Comparison of ENCODE assay signal across 26 cellular contexts in the genomic region with DNA sequence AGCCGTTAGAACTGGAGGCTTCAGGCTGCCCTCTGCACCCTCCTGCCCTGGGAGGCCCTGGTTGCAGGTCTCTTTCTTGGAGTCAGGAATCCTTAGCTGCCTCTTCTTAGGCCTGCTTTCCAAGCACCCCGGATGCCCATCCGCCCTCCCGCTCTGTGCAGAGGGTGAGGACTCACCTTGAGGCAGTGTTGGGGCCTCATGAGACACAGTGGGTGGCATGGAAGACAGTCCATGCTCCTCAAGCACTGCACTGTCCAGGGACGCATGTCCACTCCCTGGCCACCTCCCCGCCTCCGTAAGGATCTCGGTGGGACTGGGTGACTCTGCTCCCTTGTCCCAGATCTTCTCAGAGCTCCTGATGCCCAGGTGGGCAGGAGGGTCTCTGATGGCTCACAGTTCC.
"Had no signal": no experiment of that assay in that cellular context is flagged by ENCODE, and none has a peak within 500 bp of the region (broad histone marks: within the 10 kb centered on the region; RNA-seq: fewer than 3 reads in every experiment).

No MANE protein-coding gene starts in this region.

- DNase-seq: activated CD4-positive, alpha-beta memory T cell treated with anti-CD3 and anti-CD28 coated beads, Interleukin-2, amount 10 ng/mL, durations not matched to agents 7 days and 5 days; activated CD4-positive, alpha-beta T cell treated with anti-CD3 and anti-CD28 coated beads for 1 hour; activated CD4-positive, alpha-beta T cell treated with anti-CD3 and anti-CD28 coated beads, Interleukin-2, amount 10 ng/mL, durations not matched to agents 24 days and 14 days; activated naive CD8-positive, alpha-beta T cell treated with anti-CD3 and anti-CD28 coated beads, Interleukin-2, amount 50 U/mL, for 24 hours; activated T-cell treated with anti-CD3 and anti-CD28 coated beads for 4 hours; activated T-cell treated with anti-CD3 and anti-CD28 coated beads, Interleukin-2, amount 50 U/mL, for 48 hours; amniotic stem cell; Karpas-422; MM.1S; NCI-H1105; NCI-H1436; NCI-H1694 treated with DMSO at 0.1 percent for 48 hours; NCI-H2029 treated with DMSO at 0.1 percent for 48 hours; NCI-H345; NCI-H510A; NCI-H526 treated with DMSO at 0.1 percent for 48 hours; NCI-H82; SHP77; T-helper 9 cell had no signal

- H3K9me3 ChIP-seq: Peyer's patch had no signal

- H3K4me3 Mint-ChIP-seq: activated CD4-positive, alpha-beta memory T cell treated with anti-CD3 and anti-CD28 coated beads, Interleukin-2, amount 10 ng/mL, durations not matched to agents 7 days and 5 days; activated CD4-positive, alpha-beta T cell treated with anti-CD3 and anti-CD28 coated beads, Interleukin-2, amount 10 ng/mL, durations not matched to agents 24 days and 14 days; activated naive CD8-positive, alpha-beta T cell treated with anti-CD3 and anti-CD28 coated beads, Interleukin-2, amount 50 U/mL, for 24 hours; activated T-helper 17 cell treated with anti-CD3 and anti-CD28 coated beads, Interleukin-2, amount 50 U/mL, for 72 hours; brain; T-helper 1 cell treated with Interleukin-12 subunit alpha and Interleukin-12 subunit beta and Interleukin-4 antibody, amounts not matched to agents 30 μg/mL and 1 μg/mL, for 36 hours; WTC11 had no signal

- H3K9me3 Mint-ChIP-seq: activated CD4-positive, alpha-beta memory T cell treated with anti-CD3 and anti-CD28 coated beads, Interleukin-2, amount 10 ng/mL, durations not matched to agents 7 days and 5 days; activated CD4-positive, alpha-beta T cell treated with anti-CD3 and anti-CD28 coated beads, Interleukin-2, amount 10 ng/mL, durations not matched to agents 24 days and 14 days; activated naive CD4-positive, alpha-beta T cell treated with anti-CD3 and anti-CD28 coated beads, Interleukin-2, amount 50 U/mL, for 72 hours; activated naive CD8-positive, alpha-beta T cell treated with anti-CD3 and anti-CD28 coated beads, Interleukin-2, amount 50 U/mL, for 24 hours; activated T-helper 17 cell treated with anti-CD3 and anti-CD28 coated beads, Interleukin-2, amount 50 U/mL, for 72 hours; T-helper 1 cell treated with Interleukin-12 subunit alpha and Interleukin-12 subunit beta and Interleukin-4 antibody, amounts not matched to agents 30 μg/mL and 1 μg/mL, for 36 hours; WTC11 had no signal

- H3K27ac ChIP-seq: Peyer's patch had no signal

- H3K27me3 ChIP-seq: Peyer's patch had no signal

- H3K36me3 Mint-ChIP-seq: activated naive CD4-positive, alpha-beta T cell treated with anti-CD3 and anti-CD28 coated beads, Interleukin-2, amount 50 U/mL, for 72 hours; brain; WTC11 had no signal

- H3K27me3 Mint-ChIP-seq: activated naive CD8-positive, alpha-beta T cell treated with anti-CD3 and anti-CD28 coated beads, Interleukin-2, amount 50 U/mL, for 24 hours had no signal

- H3K4me1 Mint-ChIP-seq: activated T-helper 17 cell treated with anti-CD3 and anti-CD28 coated beads, Interleukin-2, amount 50 U/mL, for 72 hours had no signal

- H3K27ac Mint-ChIP-seq: activated CD4-positive, alpha-beta memory T cell treated with anti-CD3 and anti-CD28 coated beads, Interleukin-2, amount 10 ng/mL, durations not matched to agents 7 days and 5 days; activated CD4-positive, alpha-beta T cell treated with anti-CD3 and anti-CD28 coated beads, Interleukin-2, amount 10 ng/mL, durations not matched to agents 24 days and 14 days; activated naive CD4-positive, alpha-beta T cell treated with anti-CD3 and anti-CD28 coated beads, Interleukin-2, amount 50 U/mL, for 72 hours; activated naive CD8-positive, alpha-beta T cell treated with anti-CD3 and anti-CD28 coated beads, Interleukin-2, amount 50 U/mL, for 24 hours; activated T-helper 17 cell treated with anti-CD3 and anti-CD28 coated beads, Interleukin-2, amount 50 U/mL, for 72 hours; brain; T-helper 1 cell treated with Interleukin-12 subunit alpha and Interleukin-12 subunit beta and Interleukin-4 antibody, amounts not matched to agents 30 μg/mL and 1 μg/mL, for 36 hours; WTC11 had no signal

- ATAC-seq: activated naive CD4-positive, alpha-beta T cell treated with anti-CD3 and anti-CD28 coated beads, Interleukin-2, amount 50 U/mL, for 72 hours; activated naive CD8-positive, alpha-beta T cell treated with anti-CD3 and anti-CD28 coated beads, Interleukin-2, amount 50 U/mL, for 24 hours; activated T-helper 17 cell treated with anti-CD3 and anti-CD28 coated beads, Interleukin-2, amount 50 U/mL, for 72 hours; K562; WTC11 had no signal
